ENCODE assay signal across 8 cellular contexts in genomic region chr6:109379706-109380105, GRCh38. TPM values are rescaled to one million over a fixed set of nuclear protein-coding genes. Genes with fewer than 3 reads are reported as not detected.
DNase-seq lines count a peak whose midpoint lies in the region; ATAC-seq, FAIRE-seq and TF ChIP-seq lines count a peak whose summit lies in the region.

No MANE protein-coding gene starts in this region.

- H3K27ac ChIP-seq in GM12878 (ENCODE audit: control insufficient read depth, insufficient read depth) (peak overlapping the region; percentile 2; the same call in 1 of the 2 replicates), mesenchymal stem cell (ENCODE audit: low read length, poor library complexity, severe bottlenecking) (no peak overlapping the region)

- BruUV-seq in GM12878 (replicated peaks; lab: Mats Ljungman, UMichigan), result no TSS peak

- POLR2A ChIA-PET in GM12878 (lab: Charles Lee), result interaction anchor here (1.3 to 1.7 kb wide), 3 partner anchors 12 to 285 kb away, joined by 3 to 5 read pairs (median 4); partner anchors contain the start of gene SESN1

- H3K9me3 Mint-ChIP-seq in stimulated activated naive CD8-positive, alpha-beta T cell treated with anti-CD3 and anti-CD28 coated beads, Interleukin-15, Interleukin-2, amounts not matched to agents 100 ng/mL and 50 ng/mL, for 24 hours, result no peaks in the 10 kb centered on the region

- no peak for ATAC-seq in stimulated activated naive CD8-positive, alpha-beta T cell treated with anti-CD3 and anti-CD28 coated beads, Interleukin-15, Interleukin-2, amounts not matched to agents 100 U/mL and 50 U/mL, for 24 hours
- ATAC-seq in GM12878, result no peak
- no peak for ATAC-seq in HG02678 (IDR thresholded peaks at IDR 0.05; ENCODE audit: unreplicated experiment)
- no peak for ATAC-seq in GM18511 (IDR thresholded peaks at IDR 0.05; ENCODE audit: unreplicated experiment)

- peaks cover 3% of the 10 kb centered on the region; the same call in 1 of the 2 replicates for H4K20me1 ChIP-seq in GM12878 (ENCODE audit: control insufficient read depth, insufficient read depth)

- H3K4me1 ChIP-seq in GM12878 (ENCODE audit: control insufficient read depth, insufficient read depth, low read length), result peaks cover 10% of the 10 kb centered on the region
- no peaks in the 10 kb centered on the region for H3K4me1 ChIP-seq in mesenchymal stem cell (ENCODE audit: control insufficient read depth, insufficient read depth, low read depth, low read length)

- peaks cover 57% of the 10 kb centered on the region for H3K36me3 Mint-ChIP-seq in stimulated activated naive CD8-positive, alpha-beta T cell treated with anti-CD3 and anti-CD28 coated beads, Interleukin-15, Interleukin-2, amounts not matched to agents 100 ng/mL and 50 ng/mL, for 24 hours (ENCODE audit: low read depth)

- no peak overlapping the region for H3K14ac ChIP-seq in mesenchymal stem cell (ENCODE audit: low read length in 2 of 2)

- SMC1A ChIA-PET in GM12878 (lab: Charles Lee; ENCODE audit: uncharacterized antibody, unreplicated experiment), result interaction anchor here (0.9 to 1.7 kb wide), 6 partner anchors 9 to 262 kb away, joined by 3 to 7 read pairs (median 4); partner anchors contain the start of gene ZBTB24

- H3K27ac Mint-ChIP-seq in stimulated activated naive CD8-positive, alpha-beta T cell treated with anti-CD3 and anti-CD28 coated beads, Interleukin-15, Interleukin-2, amounts not matched to agents 100 ng/mL and 50 ng/mL, for 24 hours, result peak overlapping the region; percentile 85

- H3K79me2 ChIP-seq in GM12878 (ENCODE audit: control insufficient read depth, insufficient read depth, low read length), result peaks cover 68% of the 10 kb centered on the region

- TF ChIP-seq POLR2A in GM12878 (IDR thresholded peaks at IDR 0.05; ENCODE audit: low read depth, low read length), result no peak

- no peak overlapping the region for H3K4ac ChIP-seq in mesenchymal stem cell (ENCODE audit: low read depth in 1 of 2, low read length in 2 of 2)

- 0% methylated on average over 2 of the region's 2 CpGs for WGBS in GM12878 (ENCODE audit: insufficient coverage, insufficient replicate concordance, low lambda C conversion rate, missing lambda C conversion rate)
- 80% methylated on average over 2 of the region's 2 CpGs for WGBS in mesenchymal stem cell

- H3K4me3 ChIP-seq in GM12878 (peak overlapping the region; percentile 71), mesenchymal stem cell (ENCODE audit: insufficient read depth in 1 of 2, low read depth in 1 of 2, low read length in 2 of 2) (peak overlapping the region in 1 of 2 experiments; percentile 94)

- peak overlapping the region; percentile 98; the same call in 1 of the 2 replicates for H3K9ac ChIP-seq in GM12878 (ENCODE audit: control insufficient read depth, insufficient read depth, low read length)
- peak overlapping the region; percentile 96 for H3K9ac ChIP-seq in mesenchymal stem cell (ENCODE audit: low read length)

- in situ Hi-C loops in GM12878 (cut with MboI), result loop anchor here (5.0 to 10.0 kb wide), 3 partner anchors 197 to 825 kb away; partner anchors contain the start of gene CEP57L1

- peak overlapping the region; percentile 99 for H3K4me3 Mint-ChIP-seq in stimulated activated naive CD8-positive, alpha-beta T cell treated with anti-CD3 and anti-CD28 coated beads, Interleukin-15, Interleukin-2, amounts not matched to agents 100 ng/mL and 50 ng/mL, for 24 hours

- CTCF ChIA-PET in GM12878 (lab: Yijun Ruan, JAX), result interaction anchor here (0.8 to 2.0 kb wide), 5 partner anchors 9 to 660 kb away, joined by 3 to 13 read pairs (median 3); no protein-coding TSS in a partner anchor

- H3K18ac ChIP-seq in mesenchymal stem cell (ENCODE audit: low read depth in 1 of 2, low read length in 2 of 2), result no peak overlapping the region

- H2AK5ac ChIP-seq in mesenchymal stem cell (ENCODE audit: low read length, severe bottlenecking), result no peak overlapping the region

- no peak overlapping the region for H3K23ac ChIP-seq in mesenchymal stem cell (ENCODE audit: low read length in 2 of 2)

- no peaks in the 10 kb centered on the region for H3K27me3 Mint-ChIP-seq in stimulated activated naive CD8-positive, alpha-beta T cell treated with anti-CD3 and anti-CD28 coated beads, Interleukin-15, Interleukin-2, amounts not matched to agents 100 ng/mL and 50 ng/mL, for 24 hours

- peaks cover 2% of the 10 kb centered on the region for H3K79me1 ChIP-seq in mesenchymal stem cell (replicated peaks; ENCODE audit: low read length, poor library complexity, severe bottlenecking)

- H2BK120ac ChIP-seq in mesenchymal stem cell (ENCODE audit: low read depth, low read length), result no peak overlapping the region

- RAD21 ChIA-PET in GM12878 (lab: Charles Lee; ENCODE audit: unreplicated experiment), result interaction anchor here (0.6 to 1.0 kb wide), 4 partner anchors 8 to 192 kb away, joined by 3 read pairs; partner anchors contain the start of gene MICAL1

- H3K9me3 ChIP-seq in GM12878 (replicated peaks; ENCODE audit: control insufficient read depth, insufficient read depth, low read length) (no peaks in the 10 kb centered on the region), mesenchymal stem cell (ENCODE audit: control insufficient read depth, low read length) (no peaks in the 10 kb centered on the region)

- H2AFZ ChIP-seq in GM12878 (ENCODE audit: control insufficient read depth, low read depth, low read length) (no peak overlapping the region), mesenchymal stem cell (ENCODE audit: low read depth, low read length) (no peak overlapping the region)

- DNase-seq in stimulated activated naive CD8-positive, alpha-beta T cell treated with anti-CD3 and anti-CD28 coated beads, Interleukin-15, Interleukin-2, amounts not matched to agents 100 U/mL and 50 U/mL, for 24 hours, result no peak
- no peak for DNase-seq in GM12878 (ENCODE audit: low read depth, low spot score)
- DNase-seq in mesenchymal stem cell, result no peak
- no peak for DNase-seq in GM19240 (ENCODE audit: insufficient read length, low spot score)
- no peak for DNase-seq in NCI-H2227 (lab: John Stamatoyannopoulos, UW; ENCODE audit: unreplicated experiment)

- H2BK5ac ChIP-seq in mesenchymal stem cell (ENCODE audit: low read depth, low read length, poor library complexity, severe bottlenecking), result no peak overlapping the region

- no peaks in the 10 kb centered on the region for H3K27me3 ChIP-seq in GM12878 (replicated peaks in 1 of 2; ENCODE audit: control insufficient read depth in 2 of 2, insufficient read depth in 2 of 2, low read length in 1 of 2)
- H3K27me3 ChIP-seq in mesenchymal stem cell (ENCODE audit: control insufficient read depth in 1 of 2, insufficient read depth in 1 of 2, low read length in 2 of 2), result no peaks in the 10 kb centered on the region

- intact Hi-C loops in GM12878 (cut with micrococcal nuclease; ENCODE audit: unreplicated experiment), result loop anchor here (5.0 to 10.0 kb wide), 2 partner anchors 78 to 825 kb away; partner anchors contain the start of gene MICAL1

- H3K4me2 ChIP-seq in GM12878 (ENCODE audit: control insufficient read depth, insufficient read depth) (peak overlapping the region; percentile 46), mesenchymal stem cell (ENCODE audit: low read length, poor library complexity, severe bottlenecking) (peak overlapping the region; percentile 71)

- no peak overlapping the region for H4K91ac ChIP-seq in mesenchymal stem cell (ENCODE audit: low read length)

- peaks cover 69% of the 10 kb centered on the region for H3K4me1 Mint-ChIP-seq in stimulated activated naive CD8-positive, alpha-beta T cell treated with anti-CD3 and anti-CD28 coated beads, Interleukin-15, Interleukin-2, amounts not matched to agents 100 ng/mL and 50 ng/mL, for 24 hours (ENCODE audit: low read depth)

- H2BK12ac ChIP-seq in mesenchymal stem cell (ENCODE audit: low read length in 2 of 2), result no peak overlapping the region

- TF ChIP-seq RAD21 in GM12878 (IDR thresholded peaks at IDR 0.05; ENCODE audit: insufficient read depth, low read depth, low read length), result no peak

- H2BK15ac ChIP-seq in mesenchymal stem cell (ENCODE audit: low read depth, poor library complexity, severe bottlenecking), result no peak overlapping the region

- H4K8ac ChIP-seq in mesenchymal stem cell (ENCODE audit: low read length), result no peak overlapping the region

- no peak for TF ChIP-seq EP300 in GM12878 (IDR thresholded peaks at IDR 0.05; ENCODE audit: borderline replicate concordance in 1 of 2, control insufficient read depth in 1 of 2, low read depth in 2 of 2, low read length in 2 of 2)

- no peak for FAIRE-seq in GM12878 (lab: Jason Lieb, UNC)

- no peak for TF ChIP-seq CTCF in GM12878 (IDR thresholded peaks at IDR 0.05 in 2 of 3, conservative IDR thresholded peaks at IDR 0.05 in 1 of 3; ENCODE audit: control insufficient read depth in 2 of 3, extremely low read depth in 1 of 3, insufficient read depth in 1 of 3, low read depth in 3 of 3, low read length in 3 of 3)

- peaks cover 0 to 10% of the 10 kb centered on the region in 2 experiments; a peak in 3 of 4 replicates for H3K36me3 ChIP-seq in GM12878 (ENCODE audit: control insufficient read depth in 2 of 2, insufficient read depth in 2 of 2, low read length in 1 of 2)
- peaks cover 6 to 48% of the 10 kb centered on the region in 2 experiments for H3K36me3 ChIP-seq in mesenchymal stem cell (ENCODE audit: control insufficient read depth in 1 of 2, insufficient read depth in 2 of 2, low read depth in 1 of 2, low read length in 2 of 2)

TF ChIP-seq in GM12878, 131 proteins besides CTCF, POLR2A, EP300 and RAD21 (continues in another document):
- TF ChIP-seq BCL11A (IDR thresholded peaks at IDR 0.05; ENCODE audit: low read depth, low read length), result no peak
- no peak for TF ChIP-seq IKZF2 (IDR thresholded peaks at IDR 0.05)
- TF ChIP-seq EGR1 (IDR thresholded peaks at IDR 0.05; ENCODE audit: borderline replicate concordance in 1 of 2, low read depth in 2 of 2, low read length in 2 of 2), result no peak
- no peak for TF ChIP-seq MEF2B (IDR thresholded peaks at IDR 0.05; ENCODE audit: partially characterized antibody, poor library complexity, severe bottlenecking)

RNA-seq across cellular contexts. Expression of gene CD164, which starts 2.6 kb away (rescaled TPM):
- 161 TPM in 2 replicates for total RNA-seq in GM12878 (2013; cell fraction: nucleolus; rRNA removed)
- total RNA-seq in GM12878 (2014; rRNA removed) (159 and 192 TPM in 2 replicates), GM12878 (2014; rRNA removed; fragmentation: Illumina TruSeq; extraction: Trizol) (146 and 148 TPM in 2 replicates), GM12878 (2021) (186 and 199 TPM in 2 replicates)
- 77.0 TPM for polyA plus RNA-seq in GM12878 (2011; ENCODE audit: low read depth)
- polyA plus RNA-seq in GM12878 (2011; rRNA removed) (447 and 530 TPM in 2 replicates), GM12878 (2014; fragmentation: Illumina TruSeq; extraction: Trizol) (223 and 232 TPM in 2 replicates), GM12878 (2014; fragmentation: Nextera tagmentation; extraction: Ambion mirVana) (100 to 1,000 TPM; 145 to 229 TPM), GM12878 (2014; rRNA removed) (134 and 154 TPM in 2 replicates), GM12878 (2016; fragmentation: Nextera tagmentation; extraction: Ambion mirVana) (100 to 1,000 TPM; 237 to 247 TPM)
- 179 and 184 TPM in 2 replicates for polyA plus RNA-seq in GM12878 (2011; cell fraction: cytosol; rRNA removed)
- polyA plus RNA-seq in GM12878 (2011; cell fraction: nucleus; rRNA removed), result 132 and 162 TPM in 2 replicates
- 176 TPM in 2 replicates for polyA plus RNA-seq in GM12878 (2012)
- 232 and 238 TPM in 2 replicates for polyA minus RNA-seq in GM12878 (2011; rRNA and poly(A)+ RNA removed)
- 184 and 201 TPM in 2 replicates for polyA minus RNA-seq in GM12878 (2011; cell fraction: cytosol; rRNA and poly(A)+ RNA removed)
- polyA minus RNA-seq in GM12878 (2011; cell fraction: nucleus; rRNA and poly(A)+ RNA removed), result 123 and 186 TPM in 2 replicates
- polyA plus RNA-seq in mesenchymal stem cell (2013, experiment 1 of 2), result 364 TPM
- 391 TPM for polyA plus RNA-seq in mesenchymal stem cell (2013, experiment 2 of 2)
